ENCODE assay signal across 10 cellular contexts in genomic region chr7:140079121-140079536, GRCh38. TPM values are rescaled to one million over a fixed set of nuclear protein-coding genes. Genes with fewer than 3 reads are reported as not detected.
DNase-seq lines count a peak whose midpoint lies in the region; ATAC-seq and TF ChIP-seq lines count a peak whose summit lies in the region.
"Had no signal": no experiment of that assay in that cellular context is flagged by ENCODE, and none has a peak within 500 bp of the region (broad histone marks: within the 10 kb centered on the region; RNA-seq: fewer than 3 reads in every experiment).

No MANE protein-coding gene starts in this region.

- peaks cover 3% of the 10 kb centered on the region for H3K36me3 Mint-ChIP-seq in activated CD4-positive, alpha-beta T cell treated with anti-CD3 and anti-CD28 coated beads, Interleukin-2, amount 10 ng/mL, durations not matched to agents 7 days and 5 days (ENCODE audit: low read depth)
- H3K36me3 Mint-ChIP-seq: activated naive CD4-positive, alpha-beta T cell treated with anti-CD3 and anti-CD28 coated beads, Interleukin-2, amount 50 U/mL, for 72 hours had no signal

- no peak overlapping the region for H3K27ac Mint-ChIP-seq in activated CD4-positive, alpha-beta T cell treated with anti-CD3 and anti-CD28 coated beads, Interleukin-2, amount 10 ng/mL, durations not matched to agents 7 days and 5 days

- no peaks in the 10 kb centered on the region for H3K79me2 ChIP-seq in PC-9 (ENCODE audit: low read depth)

- peaks cover 12% of the 10 kb centered on the region for H3K4me1 Mint-ChIP-seq in activated CD4-positive, alpha-beta T cell treated with anti-CD3 and anti-CD28 coated beads, Interleukin-2, amount 10 ng/mL, durations not matched to agents 7 days and 5 days

- H3K36me3 ChIP-seq in PC-9 (ENCODE audit: low read depth) = no peaks in the 10 kb centered on the region

- no peaks in the 10 kb centered on the region for H3K4me1 ChIP-seq in PC-9 (replicated peaks; ENCODE audit: insufficient read depth)

- H4K20me1 ChIP-seq in PC-9 (ENCODE audit: insufficient read depth) = no peaks in the 10 kb centered on the region

- H3F3A ChIP-seq in PC-9 (ENCODE audit: insufficient read depth, low read depth) = no peaks in the 10 kb centered on the region

- CTCF ChIA-PET in PC-9 (lab: Charles Lee) = interaction anchor here (0.6 kb wide), 1 partner anchor 83 kb away, joined by 5 read pairs; no protein-coding TSS in a partner anchor
- CTCF ChIA-PET in activated CD4-positive, alpha-beta T cell treated with anti-CD3 and anti-CD28 coated beads, Interleukin-2, amount 10 ng/mL, durations not matched to agents 7 days and 5 days (lab: Charles Lee) = interaction anchor here (1.2 kb wide), 1 partner anchor 84 kb away, joined by 3 read pairs; no protein-coding TSS in a partner anchor

- no peak for ATAC-seq in GM19397 (IDR thresholded peaks at IDR 0.05; ENCODE audit: unreplicated experiment)

- H3K4me3 ChIP-seq in PC-9 = no peak overlapping the region

- H3K9me2 ChIP-seq in PC-9 (ENCODE audit: insufficient read depth) = no peaks in the 10 kb centered on the region

- POLR2A ChIA-PET in PC-9 (lab: Charles Lee; ENCODE audit: unreplicated experiment) = no interaction called here
- POLR2A ChIA-PET in activated CD4-positive, alpha-beta T cell treated with anti-CD3 and anti-CD28 coated beads, Interleukin-2, amount 10 ng/mL, durations not matched to agents 7 days and 5 days (lab: Charles Lee) = no interaction called here

- no peak overlapping the region for H3K4me3 Mint-ChIP-seq in activated CD4-positive, alpha-beta T cell treated with anti-CD3 and anti-CD28 coated beads, Interleukin-2, amount 10 ng/mL, durations not matched to agents 7 days and 5 days

- no TSS peak for BruUV-seq in PC-9 (replicated peaks; lab: Mats Ljungman, UMichigan)

- 0 out of 2 replicates have a peak, but pooled peaks have one; percentile 19 for TF ChIP-seq CTCF in PC-9 (conservative IDR thresholded peaks at IDR 0.05)

- H3K9me3 Mint-ChIP-seq in activated CD4-positive, alpha-beta T cell treated with anti-CD3 and anti-CD28 coated beads, Interleukin-2, amount 10 ng/mL, durations not matched to agents 7 days and 5 days = no peaks in the 10 kb centered on the region
- H3K9me3 Mint-ChIP-seq: activated naive CD4-positive, alpha-beta T cell treated with anti-CD3 and anti-CD28 coated beads, Interleukin-2, amount 50 U/mL, for 72 hours had no signal

- intact Hi-C loops in PC-9 (cut with micrococcal nuclease; ENCODE audit: unreplicated experiment) (no loop called here), head of caudate nucleus (cut with DNase I) (no loop called here)

- no peak overlapping the region for H3K27ac ChIP-seq in PC-9

- no peak overlapping the region for H3K4me2 ChIP-seq in PC-9

- peaks cover 2% of the 10 kb centered on the region for H3K27me3 Mint-ChIP-seq in activated CD4-positive, alpha-beta T cell treated with anti-CD3 and anti-CD28 coated beads, Interleukin-2, amount 10 ng/mL, durations not matched to agents 7 days and 5 days

- no peaks in the 10 kb centered on the region for H3K9me3 ChIP-seq in PC-9 (ENCODE audit: insufficient read depth, low read depth)

- no peak overlapping the region for H2AFZ ChIP-seq in PC-9

- DNase-seq in H4 (ENCODE audit: low spot score) = peak; percentile 31
- DNase-seq in PC-9 = no peak
- DNase-seq in fibroblast of peridontal ligament (ENCODE audit: extremely low read depth) = peak; percentile 54
- DNase-seq in retina = peak; percentile 32
- no peak for DNase-seq in head of caudate nucleus
- DNase-seq in stimulated activated CD4-positive, alpha-beta T cell treated with anti-CD3 and anti-CD28 coated beads, Interleukin-1b, Interleukin-23, amount 100 ng/mL, for 48 hours = no peak
- no peak for DNase-seq in activated CD4-positive, alpha-beta T cell treated with anti-CD3 and anti-CD28 coated beads, Interleukin-2, amount 10 ng/mL, durations not matched to agents 7 days and 5 days
- DNase-seq: midbrain had no signal

- no peaks in the 10 kb centered on the region for H3K27me3 ChIP-seq in PC-9 (ENCODE audit: insufficient read depth, low read depth)

RNA-seq across cellular contexts. Expression of gene PARP12, which starts 16.4 kb away (rescaled TPM):
- 26.7 and 27.3 TPM in 2 replicates for total RNA-seq in H4 (2014; rRNA removed; shearing (Covaris generic))
- 32.4 and 37.7 TPM in 2 replicates for total RNA-seq in PC-9 (2021)
- total RNA-seq in activated CD4-positive, alpha-beta T cell treated with anti-CD3 and anti-CD28 coated beads, Interleukin-2, amount 10 ng/mL, durations not matched to agents 7 days and 5 days = 100 to 1,000 TPM; 121 to 129 TPM

Comparison
In these comparisons a context has a peak if more than half of its experiments do, and no peak if none do; other contexts are left out.
1. DNase-seq: peak in H4 (single experiment), fibroblast of peridontal ligament (single experiment) and retina (single experiment); none in PC-9 (0 of 2), head of caudate nucleus (0 of 42), stimulated activated CD4-positive, alpha-beta T cell treated with anti-CD3 and anti-CD28 coated beads, Interleukin-1b, Interleukin-23, amount 100 ng/mL, for 48 hours (single experiment) and activated CD4-positive, alpha-beta T cell treated with anti-CD3 and anti-CD28 coated beads, Interleukin-2, amount 10 ng/mL, durations not matched to agents 7 days and 5 days (single experiment).